ENCODE assay signal across 11 cellular contexts in genomic region chr5:88691945-88692868, GRCh38.
A peak's percentile ranks its signal among the peaks of the same experiment; 100 is the strongest.
DNase-seq lines count a peak whose midpoint lies in the region; ATAC-seq and TF ChIP-seq lines count a peak whose summit lies in the region.
"Had no signal": no experiment of that assay in that cellular context is flagged by ENCODE, and none has a peak within 500 bp of the region (broad histone marks: within the 10 kb centered on the region; RNA-seq: fewer than 3 reads in every experiment).

No MANE protein-coding gene starts in this region.

- peak; percentile 70 for DNase-seq in MG63
- no peak for DNase-seq in endothelial cell (ENCODE audit: low spot score)
- peak; percentile 42 for DNase-seq in osteoblast (ENCODE audit: insufficient read length, low spot score, missing footprints)
- no peak for DNase-seq in effector memory CD8-positive, alpha-beta T cell
- no peak for DNase-seq in NCI-H2196 (lab: John Stamatoyannopoulos, UW; ENCODE audit: unreplicated experiment)
- no peak for DNase-seq in omental fat pad (ENCODE audit: low spot score)
- DNase-seq: activated naive CD4-positive, alpha-beta T cell treated with anti-CD3 and anti-CD28 coated beads, Interleukin-2, amount 50 U/mL, for 16 hours; NCI-H1930; stimulated activated CD8-positive, alpha-beta memory T cell treated with anti-CD3 and anti-CD28 coated beads, Interleukin-4, amount 100 ng/mL, for 48 hours had no signal

- peak overlapping the region; percentile 26 for H3K4me3 Mint-ChIP-seq in endothelial cell (ENCODE audit: unreplicated experiment)
- H3K4me3 Mint-ChIP-seq in effector memory CD8-positive, alpha-beta T cell: no peak overlapping the region

- peak overlapping the region; percentile 51 for H2AFZ ChIP-seq in osteoblast (ENCODE audit: low read length)

- H3K27me3 ChIP-seq in MG63 (peaks cover 32% of the 10 kb centered on the region), osteoblast (ENCODE audit: insufficient read depth, low read length) (peaks cover 93% of the 10 kb centered on the region)

- TF ChIP-seq CTCF in endothelial cell (IDR thresholded peaks at IDR 0.05; ENCODE audit: unreplicated experiment) (no peak), osteoblast (IDR thresholded peaks at IDR 0.05; ENCODE audit: extremely low read depth, low read depth, low read length) (no peak), omental fat pad (IDR thresholded peaks at IDR 0.05) (no peak)

- peak overlapping the region; percentile 35; the same call in 1 of the 2 replicates for H3K9ac ChIP-seq in ES-I3 (ENCODE audit: low read depth, low read length)

- H3K36me3 ChIP-seq in ES-I3 (ENCODE audit: insufficient read depth, low read length) (no peaks in the 10 kb centered on the region), MG63 (no peaks in the 10 kb centered on the region), osteoblast (ENCODE audit: insufficient read depth, low read length) (no peaks in the 10 kb centered on the region)

- no peaks in the 10 kb centered on the region for H3K9me3 Mint-ChIP-seq in endothelial cell (ENCODE audit: unreplicated experiment)
- no peaks in the 10 kb centered on the region for H3K9me3 Mint-ChIP-seq in effector memory CD8-positive, alpha-beta T cell

- peaks cover 21% of the 10 kb centered on the region for H3K4me1 ChIP-seq in ES-I3 (ENCODE audit: insufficient read depth, low read length)
- H3K4me1 ChIP-seq in osteoblast (ENCODE audit: insufficient read depth, low read length): peaks cover 9% of the 10 kb centered on the region

- H3K9me3 ChIP-seq in ES-I3 (ENCODE audit: control insufficient read depth, insufficient read depth, low read length) (no peaks in the 10 kb centered on the region), MG63 (no peaks in the 10 kb centered on the region), osteoblast (ENCODE audit: low read depth, low read length) (no peaks in the 10 kb centered on the region)

- no peak for ATAC-seq in effector memory CD8-positive, alpha-beta T cell (replicated peaks)
- ATAC-seq in omental fat pad (ENCODE audit: low FRiP score) (no peak), GM18520 (IDR thresholded peaks at IDR 0.05; ENCODE audit: unreplicated experiment) (no peak)

- no peak overlapping the region for H3K27ac ChIP-seq in osteoblast (ENCODE audit: low read depth, low read length)

- H3K36me3 Mint-ChIP-seq in endothelial cell (ENCODE audit: low read depth, unreplicated experiment): no peaks in the 10 kb centered on the region
- H3K36me3 Mint-ChIP-seq in effector memory CD8-positive, alpha-beta T cell (ENCODE audit: insufficient read depth): peaks cover 19% of the 10 kb centered on the region

- peak overlapping the region; percentile 84 for H3K4me2 ChIP-seq in osteoblast (ENCODE audit: insufficient read depth, low read length)

- H3K79me2 ChIP-seq in osteoblast (ENCODE audit: insufficient read depth, low read length): no peaks in the 10 kb centered on the region

- H3K27ac Mint-ChIP-seq in endothelial cell (ENCODE audit: unreplicated experiment): peak overlapping the region; percentile 57
- no peak overlapping the region for H3K27ac Mint-ChIP-seq in effector memory CD8-positive, alpha-beta T cell

- H3K27me3 Mint-ChIP-seq in endothelial cell (ENCODE audit: unreplicated experiment): peaks cover 40% of the 10 kb centered on the region
- peaks cover 94 to 98% of the 10 kb centered on the region in 2 donors for H3K27me3 Mint-ChIP-seq in effector memory CD8-positive, alpha-beta T cell

- H3K4me3 ChIP-seq in MG63 (peak overlapping the region; percentile 40), osteoblast (ENCODE audit: insufficient read depth, low read length) (peak overlapping the region; percentile 51)

- no peaks in the 10 kb centered on the region for H4K20me1 ChIP-seq in osteoblast (ENCODE audit: insufficient read depth, low read length)

- peaks cover 29% of the 10 kb centered on the region for H3K4me1 Mint-ChIP-seq in endothelial cell (ENCODE audit: unreplicated experiment)
- H3K4me1 Mint-ChIP-seq in effector memory CD8-positive, alpha-beta T cell (ENCODE audit: low read depth in 2 of 2): peaks cover 10 to 12% of the 10 kb centered on the region in 2 donors

Comparison
In these comparisons a context has a peak if more than half of its experiments do, and no peak if none do; other contexts are left out.
1. DNase-seq: peak in MG63 (single experiment) and osteoblast (single experiment); none in endothelial cell (single experiment), effector memory CD8-positive, alpha-beta T cell (0 of 3), NCI-H2196 (single experiment) and omental fat pad (single experiment).